ENCODE assay signal across 20 cellular contexts in the genomic region with DNA sequence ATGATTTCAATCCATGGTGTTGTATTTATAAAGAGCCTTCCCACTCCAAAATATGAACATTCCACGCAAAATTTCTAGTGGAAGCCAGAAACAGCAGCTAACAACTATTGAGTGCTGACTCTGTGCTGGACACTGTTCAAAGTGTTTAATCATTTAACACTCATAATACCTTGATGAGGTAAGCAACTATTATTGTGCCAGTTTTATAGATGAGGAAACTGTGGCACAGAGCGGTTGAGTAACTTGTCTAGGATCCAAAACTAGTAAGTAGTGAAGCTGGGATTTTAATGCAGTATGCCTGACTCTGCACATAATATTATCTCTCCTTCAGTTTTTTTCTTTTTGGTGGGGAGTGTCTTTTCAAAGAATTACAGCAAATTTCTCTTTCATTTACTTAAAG.
DNase-seq lines count a peak whose midpoint lies in the region; ATAC-seq, FAIRE-seq and TF ChIP-seq lines count a peak whose summit lies in the region.
"Had no signal": no experiment of that assay in that cellular context is flagged by ENCODE, and none has a peak within 500 bp of the region (broad histone marks: within the 10 kb centered on the region; RNA-seq: fewer than 3 reads in every experiment).

No MANE protein-coding gene starts in this region.

- no peaks in the 10 kb centered on the region for H3K9me3 Mint-ChIP-seq in CD4-positive, alpha-beta memory T cell
- H3K9me3 Mint-ChIP-seq: CD8-positive, alpha-beta memory T cell had no signal

- H3K9ac ChIP-seq in mammary epithelial cell (ENCODE audit: insufficient read depth, low read length): no peak overlapping the region
- H3K9ac ChIP-seq: BLaER1 had no signal

- no peak overlapping the region for H2AFZ ChIP-seq in mammary epithelial cell (ENCODE audit: low read depth, low read length)

- H3K27me3 ChIP-seq in mammary epithelial cell (ENCODE audit: insufficient read depth, low read length): no peaks in the 10 kb centered on the region
- H3K27me3 ChIP-seq in transverse colon: peaks cover 7% of the 10 kb centered on the region
- H3K27me3 ChIP-seq in CD4-positive, alpha-beta memory T cell (ENCODE audit: insufficient read depth, low read length): no peaks in the 10 kb centered on the region
- H3K27me3 ChIP-seq: BLaER1 had no signal

- TF ChIP-seq POLR2A in transverse colon (IDR thresholded peaks at IDR 0.05): no peak

- H3K36me3 Mint-ChIP-seq in CD4-positive, alpha-beta memory T cell: no peaks in the 10 kb centered on the region
- H3K36me3 Mint-ChIP-seq: CD4-positive, CD25-positive, alpha-beta regulatory T cell; CD8-positive, alpha-beta memory T cell had no signal

- no peak overlapping the region for H3K4me3 Mint-ChIP-seq in CD4-positive, alpha-beta memory T cell
- H3K4me3 Mint-ChIP-seq: B cell; CD4-positive, CD25-positive, alpha-beta regulatory T cell; CD8-positive, alpha-beta memory T cell; HFFc6 had no signal

- H3K4me1 ChIP-seq in mammary epithelial cell (ENCODE audit: insufficient read depth, low read length) (peaks cover 14% of the 10 kb centered on the region), transverse colon (no peaks in the 10 kb centered on the region)
- no peaks in the 10 kb centered on the region for H3K4me1 ChIP-seq in CD4-positive, alpha-beta memory T cell (ENCODE audit: insufficient read depth, low read length)
- H3K4me1 ChIP-seq: HAP-1 had no signal

- FAIRE-seq in D721Med (lab: Jason Lieb, UNC): peak; percentile 81
- FAIRE-seq: GM12891, GM18507, H54 had no signal

- intact Hi-C loops in mammary epithelial cell (cut with micrococcal nuclease): no loop called here
- intact Hi-C loops in transverse colon (cut with DNase I; ENCODE audit: low total_unique reads): no loop called here
- intact Hi-C loops in CD4-positive, alpha-beta memory T cell (cut with micrococcal nuclease): no loop called here

- 85% methylated on average over 2 of the region's 2 CpGs for WGBS in mammary epithelial cell (ENCODE audit: low coverage, missing lambda C conversion rate)
- WGBS in transverse colon (ENCODE audit: low coverage in 1 of 2), 2 donors: 65 to 71% methylated on average over 2 of the region's 2 CpGs

- peaks cover 5 to 11% of the 10 kb centered on the region in 2 donors for H3K27me3 Mint-ChIP-seq in CD4-positive, alpha-beta memory T cell
- H3K27me3 Mint-ChIP-seq: CD4-positive, CD25-positive, alpha-beta regulatory T cell had no signal

- H3K27ac Mint-ChIP-seq in CD4-positive, alpha-beta memory T cell: no peak overlapping the region
- H3K27ac Mint-ChIP-seq: B cell; CD4-positive, CD25-positive, alpha-beta regulatory T cell; CD8-positive, alpha-beta memory T cell; HFFc6 had no signal

- in situ Hi-C loops in mammary epithelial cell (cut with MboI; ENCODE audit: low sequenced_read_pairs in 2 of 2): no loop called here
- in situ Hi-C loops in transverse colon (cut with MboI; ENCODE audit: low pct_ligation_motif_present in 1 of 4, low pct_unique_long_range_greater_than_20kb in 1 of 4, low sequenced_read_pairs in 3 of 4): loop anchor here in 1 of 4 donors (25.0 kb wide), 1 partner anchor 180 kb away; no protein-coding TSS in a partner anchor

- H3K4me1 Mint-ChIP-seq in CD4-positive, alpha-beta memory T cell: no peaks in the 10 kb centered on the region
- H3K4me1 Mint-ChIP-seq: B cell; CD4-positive, CD25-positive, alpha-beta regulatory T cell; CD8-positive, alpha-beta memory T cell had no signal

- CTCF ChIA-PET in mammary epithelial cell (lab: Charles Lee; ENCODE audit: low non-redundant PET): no interaction called here
- CTCF ChIA-PET in CD4-positive, alpha-beta memory T cell (lab: Charles Lee; ENCODE audit: partially characterized antibody): no interaction called here

- H3K79me2 ChIP-seq in mammary epithelial cell (ENCODE audit: insufficient read depth, low read length): no peaks in the 10 kb centered on the region

- TF ChIP-seq CTCF in D721Med (IDR thresholded peaks at IDR 0.05; ENCODE audit: insufficient read depth, missing control alignments) (no peak), mammary epithelial cell (conservative IDR thresholded peaks at IDR 0.05 in 1 of 2, IDR thresholded peaks at IDR 0.05 in 1 of 2; ENCODE audit: extremely low read depth in 1 of 2, insufficient read depth in 1 of 2, low read depth in 1 of 2, low read length in 2 of 2) (no peak), transverse colon (IDR thresholded peaks at IDR 0.05) (no peak)

- H3K9me3 ChIP-seq in mammary epithelial cell (replicated peaks; ENCODE audit: insufficient read depth, low read length) (no peaks in the 10 kb centered on the region), transverse colon (no peaks in the 10 kb centered on the region)
- no peaks in the 10 kb centered on the region for H3K9me3 ChIP-seq in CD4-positive, alpha-beta memory T cell (ENCODE audit: control insufficient read depth in 1 of 2, low read length in 2 of 2)
- H3K9me3 ChIP-seq: BLaER1, HAP-1 had no signal

- H3K27ac ChIP-seq in mammary epithelial cell (ENCODE audit: insufficient read depth, low read depth, low read length) (no peak overlapping the region), transverse colon (no peak overlapping the region)
- no peak overlapping the region for H3K27ac ChIP-seq in CD4-positive, alpha-beta memory T cell (ENCODE audit: low read depth, low read length)
- H3K27ac ChIP-seq: BLaER1, C4-2B had no signal

- no peak overlapping the region for H3K4me3 ChIP-seq in mammary epithelial cell (replicated peaks in 1 of 3; ENCODE audit: insufficient read depth in 1 of 3, low read depth in 2 of 3, low read length in 3 of 3)
- H3K4me3 ChIP-seq in transverse colon: no peak overlapping the region
- H3K4me3 ChIP-seq in CD4-positive, alpha-beta memory T cell (ENCODE audit: low read length in 2 of 2): no peak overlapping the region
- H3K4me3 ChIP-seq: BLaER1, HAP-1 had no signal

- POLR2A ChIA-PET in CD4-positive, alpha-beta memory T cell (lab: Charles Lee; ENCODE audit: partially characterized antibody): no interaction called here

- no peak overlapping the region for H3K4me2 ChIP-seq in mammary epithelial cell (ENCODE audit: insufficient read depth, low read depth, low read length)
- H3K4me2 ChIP-seq: BLaER1 had no signal

- DNase-seq in D721Med (ENCODE audit: insufficient read length, low spot score): no peak
- DNase-seq in mammary epithelial cell: peak; percentile 52
- DNase-seq in transverse colon: no peak
- DNase-seq in CD4-positive, alpha-beta memory T cell: no peak
- DNase-seq: CD4-positive, CD25-positive, alpha-beta regulatory T cell; CD8-positive, alpha-beta memory T cell; DMS53; DMS79 treated with DMSO at 0.1 percent for 48 hours; GF-D8; GOT3; HFFc6 had no signal

- TF ChIP-seq EP300 in transverse colon (IDR thresholded peaks at IDR 0.05; ENCODE audit: low read depth): no peak

- no peaks in the 10 kb centered on the region for H3K36me3 ChIP-seq in mammary epithelial cell (ENCODE audit: insufficient read depth, low read length)
- H3K36me3 ChIP-seq in transverse colon: no peaks in the 10 kb centered on the region
- H3K36me3 ChIP-seq in CD4-positive, alpha-beta memory T cell (ENCODE audit: insufficient read depth, low read length): no peaks in the 10 kb centered on the region
- H3K36me3 ChIP-seq: BLaER1, HAP-1 had no signal

- no TSS peak for BruUV-seq in mammary epithelial cell (replicated peaks; lab: Mats Ljungman, UMichigan)

- dilution Hi-C loops in mammary epithelial cell (cut with HindIII; ENCODE audit: low sequenced_read_pairs): no loop called here

- ATAC-seq in esophagus mucosa (peak; percentile 77), GM21367 (IDR thresholded peaks at IDR 0.05; ENCODE audit: unreplicated experiment) (no peak)

- H4K20me1 ChIP-seq in mammary epithelial cell (ENCODE audit: insufficient read depth, low read length): no peaks in the 10 kb centered on the region
- H4K20me1 ChIP-seq: BLaER1 had no signal
